8 cellular contexts compared by ENCODE assay signal in the genomic region with DNA sequence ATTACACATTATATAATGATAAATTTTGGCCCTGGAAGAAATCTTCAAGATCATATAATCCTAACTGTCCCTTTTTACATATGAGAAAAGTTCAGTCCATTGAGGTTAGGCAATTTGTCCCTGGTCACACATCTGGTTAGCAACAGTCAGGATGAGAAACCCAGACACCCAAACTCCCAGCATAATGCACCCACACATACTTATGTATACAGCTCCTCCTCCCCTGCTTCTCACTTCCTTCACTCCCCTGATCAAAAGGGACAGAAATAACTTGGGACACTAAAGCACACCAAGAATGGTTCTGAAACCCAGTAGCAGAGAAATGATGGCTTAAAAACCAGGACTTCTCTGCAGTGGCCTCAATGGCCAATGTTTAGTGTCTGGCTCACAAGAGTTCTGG. TPM values are rescaled to one million over a fixed set of nuclear protein-coding genes. Genes with fewer than 3 reads are reported as not detected.
DNase-seq lines count a peak whose midpoint lies in the region; ATAC-seq and TF ChIP-seq lines count a peak whose summit lies in the region.

No MANE protein-coding gene starts in this region.

- peaks cover 48% of the 10 kb centered on the region for H3K36me3 Mint-ChIP-seq in activated naive CD4-positive, alpha-beta T cell treated with anti-CD3 and anti-CD28 coated beads, Interleukin-2, amount 10 ng/mL, durations not matched to agents 7 days and 5 days

- no peaks in the 10 kb centered on the region for H3K27me3 Mint-ChIP-seq in activated naive CD4-positive, alpha-beta T cell treated with anti-CD3 and anti-CD28 coated beads, Interleukin-2, amount 10 ng/mL, durations not matched to agents 7 days and 5 days

- CTCF ChIA-PET in activated naive CD4-positive, alpha-beta T cell treated with anti-CD3 and anti-CD28 coated beads, Interleukin-2, amount 10 ng/mL, durations not matched to agents 7 days and 5 days (lab: Charles Lee) = interaction anchor here (1.0 kb wide), 1 partner anchor 9 kb away, joined by 3 read pairs; no protein-coding TSS in a partner anchor

- H3K4me3 ChIP-seq in lower lobe of right lung = peak overlapping the region; percentile 22
- H3K4me3 ChIP-seq in upper lobe of right lung = peak overlapping the region; percentile 28

- H3K4me1 Mint-ChIP-seq in activated naive CD4-positive, alpha-beta T cell treated with anti-CD3 and anti-CD28 coated beads, Interleukin-2, amount 10 ng/mL, durations not matched to agents 7 days and 5 days = peaks cover 47% of the 10 kb centered on the region

- H3K4me1 ChIP-seq in lower lobe of right lung = peaks cover 71% of the 10 kb centered on the region
- peaks cover 58% of the 10 kb centered on the region for H3K4me1 ChIP-seq in upper lobe of right lung

- ATAC-seq in lower lobe of right lung = peak; percentile 68 to 69
- peak; percentile 73 for ATAC-seq in upper lobe of right lung
- no peak for ATAC-seq in HG03196 (IDR thresholded peaks at IDR 0.05; ENCODE audit: unreplicated experiment)

- H3K27ac ChIP-seq in caudate nucleus (ENCODE audit: low read depth, low read length) (peak overlapping the region; percentile 73), lower lobe of right lung (peak overlapping the region; percentile 82), upper lobe of right lung (peak overlapping the region; percentile 84)

- no peaks in the 10 kb centered on the region for H3K27me3 ChIP-seq in lower lobe of right lung (ENCODE audit: low read depth)
- no peaks in the 10 kb centered on the region for H3K27me3 ChIP-seq in upper lobe of right lung

- H3K27ac Mint-ChIP-seq in activated naive CD4-positive, alpha-beta T cell treated with anti-CD3 and anti-CD28 coated beads, Interleukin-2, amount 10 ng/mL, durations not matched to agents 7 days and 5 days = peak overlapping the region; percentile 22

- H3K9me3 ChIP-seq in lower lobe of right lung (no peaks in the 10 kb centered on the region), upper lobe of right lung (no peaks in the 10 kb centered on the region)

- no peak for DNase-seq in activated naive CD4-positive, alpha-beta T cell treated with anti-CD3 and anti-CD28 coated beads, Interleukin-2, amount 10 ng/mL, durations not matched to agents 7 days and 5 days
- no peak for DNase-seq in activated naive CD4-positive, alpha-beta T cell (lab: John Stamatoyannopoulos, UW)
- DNase-seq in caudate nucleus (lab: John Stamatoyannopoulos, UW) = no peak
- no peak for DNase-seq in lower lobe of right lung
- DNase-seq in upper lobe of right lung = no peak
- DNase-seq in NCI-H446 treated with DMSO at 0.1 percent for 48 hours (lab: John Stamatoyannopoulos, UW) = no peak
- DNase-seq in activated effector memory CD4-positive, alpha-beta T cell treated with anti-CD3 and anti-CD28 coated beads, Interleukin-2, amount 50 U/mL, for 16 hours = no peak

- H3K4me3 Mint-ChIP-seq in activated naive CD4-positive, alpha-beta T cell treated with anti-CD3 and anti-CD28 coated beads, Interleukin-2, amount 10 ng/mL, durations not matched to agents 7 days and 5 days = no peak overlapping the region

- intact Hi-C loops in lower lobe of right lung (cut with DNase I) = no loop called here
- intact Hi-C loops in upper lobe of right lung (cut with DNase I) = no loop called here

- H3K36me3 ChIP-seq in lower lobe of right lung = peaks cover 10% of the 10 kb centered on the region
- no peaks in the 10 kb centered on the region for H3K36me3 ChIP-seq in upper lobe of right lung

- no peaks in the 10 kb centered on the region for H3K9me3 Mint-ChIP-seq in activated naive CD4-positive, alpha-beta T cell treated with anti-CD3 and anti-CD28 coated beads, Interleukin-2, amount 10 ng/mL, durations not matched to agents 7 days and 5 days

- TF ChIP-seq CTCF in lower lobe of right lung (IDR thresholded peaks at IDR 0.05) = no peak
- TF ChIP-seq CTCF in upper lobe of right lung (IDR thresholded peaks at IDR 0.05) = no peak

RNA-seq across cellular contexts. Expression of a gene that starts 11.1 kb away (rescaled TPM):
- total RNA-seq in lower lobe of right lung (200 TPM), upper lobe of right lung (192 TPM)

RNA-seq across cellular contexts. Expression of a gene that starts 11.4 kb away (rescaled TPM):
- 14.8 TPM for total RNA-seq in lower lobe of right lung
- 6.8 TPM for total RNA-seq in upper lobe of right lung

RNA-seq across cellular contexts. Expression of a gene that starts 33.9 kb away (rescaled TPM):
- total RNA-seq in lower lobe of right lung = 96.0 TPM
- total RNA-seq in upper lobe of right lung = 100 TPM

RNA-seq across cellular contexts. Expression of a gene that starts 36.5 kb away (rescaled TPM):
- total RNA-seq in lower lobe of right lung = not detected
- not detected for total RNA-seq in upper lobe of right lung

RNA-seq across cellular contexts. Expression of a gene that starts 43.3 kb away (rescaled TPM):
- total RNA-seq in lower lobe of right lung = 22.7 TPM
- total RNA-seq in upper lobe of right lung = 25.2 TPM
